In the genomic region with DNA sequence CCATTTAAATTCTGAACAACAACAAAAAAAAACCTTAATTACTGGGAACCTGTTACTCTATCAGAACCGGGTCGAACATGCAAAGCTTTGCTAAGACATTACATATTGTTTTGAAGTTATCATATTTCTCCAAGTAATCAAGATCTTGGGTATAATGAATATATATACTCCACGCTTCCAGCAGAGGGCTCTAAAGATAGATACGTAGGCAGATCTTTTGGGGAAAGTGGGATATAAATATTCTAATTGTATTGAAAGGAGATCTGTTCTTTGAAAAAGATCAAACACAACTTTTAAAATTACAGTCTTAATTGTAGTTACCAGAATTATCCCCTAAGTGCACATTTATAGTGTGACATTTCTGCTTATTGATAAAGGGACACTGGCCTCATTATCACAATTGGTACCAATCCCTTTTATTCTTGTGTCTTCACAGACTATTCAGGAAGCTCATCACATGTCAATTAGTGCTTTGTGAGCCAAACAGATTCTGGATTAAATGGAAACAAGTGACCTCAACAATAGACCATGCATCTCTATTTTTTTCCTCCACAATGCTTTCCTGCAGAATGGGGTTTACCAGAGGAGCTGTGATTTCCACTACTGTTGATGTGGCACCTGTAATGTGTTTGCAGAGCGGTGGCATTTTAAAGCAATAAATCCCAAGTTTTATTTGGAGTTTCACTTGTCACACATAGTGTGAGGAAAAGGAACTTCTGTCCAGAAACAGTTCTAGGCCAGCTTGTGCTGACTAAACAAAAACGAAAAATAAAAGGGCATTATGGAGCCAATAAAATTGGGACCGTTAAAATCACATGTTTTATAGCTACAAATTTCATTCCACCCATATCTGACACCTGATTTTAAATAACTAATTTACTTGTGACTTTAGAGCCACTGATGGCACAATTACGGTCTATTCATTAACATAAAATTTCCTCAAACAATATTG, we compare ENCODE assay signal across 9 cellular contexts.
DNase-seq lines count a peak whose midpoint lies in the region; FAIRE-seq and TF ChIP-seq lines count a peak whose summit lies in the region.
"Had no signal": no experiment of that assay in that cellular context is flagged by ENCODE, and none has a peak within 500 bp of the region (broad histone marks: within the 10 kb centered on the region; RNA-seq: fewer than 3 reads in every experiment).

No MANE protein-coding gene starts in this region.

- no peak overlapping the region for H3K4me3 Mint-ChIP-seq in activated CD4-positive, alpha-beta memory T cell treated with anti-CD3 and anti-CD28 coated beads for 36 hours
- H3K4me3 Mint-ChIP-seq: IgD-negative memory B cell had no signal

- no peak overlapping the region for H3K27ac Mint-ChIP-seq in activated CD4-positive, alpha-beta memory T cell treated with anti-CD3 and anti-CD28 coated beads for 36 hours
- H3K27ac Mint-ChIP-seq: IgD-negative memory B cell had no signal

- H3K4me1 Mint-ChIP-seq in activated CD4-positive, alpha-beta memory T cell treated with anti-CD3 and anti-CD28 coated beads for 36 hours (ENCODE audit: low read depth) = no peaks in the 10 kb centered on the region
- H3K4me1 Mint-ChIP-seq: IgD-negative memory B cell had no signal

- H3K9ac ChIP-seq in kidney (ENCODE audit: low read length in 2 of 2) = no peak overlapping the region

- POLR2A ChIA-PET in activated CD4-positive, alpha-beta memory T cell treated with anti-CD3 and anti-CD28 coated beads for 36 hours (lab: Charles Lee) = no interaction called here
- POLR2A ChIA-PET in HEK293T (lab: Yijun Ruan, JAX) = no interaction called here

- CTCF ChIA-PET in activated CD4-positive, alpha-beta memory T cell treated with anti-CD3 and anti-CD28 coated beads for 36 hours (lab: Charles Lee) = interaction anchor here (0.8 to 1.2 kb wide), 2 partner anchors 13 to 403 kb away, joined by 3 read pairs; no protein-coding TSS in a partner anchor
- CTCF ChIA-PET in HEK293T (lab: Yijun Ruan, JAX) = interaction anchor here (0.9 kb wide), 1 partner anchor 401 kb away, joined by 3 read pairs; no protein-coding TSS in a partner anchor

- H3K4me3 ChIP-seq in WI38 (ENCODE audit: low read depth, low read length) = no peak overlapping the region
- no peak overlapping the region for H3K4me3 ChIP-seq in kidney (ENCODE audit: low read length in 2 of 2)

- H3K27ac ChIP-seq in kidney (ENCODE audit: low read depth in 2 of 2, low read length in 2 of 2) = no peak overlapping the region

- no peaks in the 10 kb centered on the region for H3K4me1 ChIP-seq in kidney (ENCODE audit: control insufficient read depth in 1 of 2, insufficient read depth in 1 of 2, low read depth in 1 of 2, low read length in 2 of 2)

- no peaks in the 10 kb centered on the region for H3K36me3 Mint-ChIP-seq in activated CD4-positive, alpha-beta memory T cell treated with anti-CD3 and anti-CD28 coated beads for 36 hours
- H3K36me3 Mint-ChIP-seq: IgD-negative memory B cell had no signal

- H3K9me3 Mint-ChIP-seq in activated CD4-positive, alpha-beta memory T cell treated with anti-CD3 and anti-CD28 coated beads for 36 hours = no peaks in the 10 kb centered on the region
- H3K9me3 Mint-ChIP-seq: IgD-negative memory B cell had no signal

- H3K27me3 Mint-ChIP-seq in activated CD4-positive, alpha-beta memory T cell treated with anti-CD3 and anti-CD28 coated beads for 36 hours = no peaks in the 10 kb centered on the region

- DNase-seq in Daoy (ENCODE audit: low read depth) (peak; percentile 32), LHCN-M2 (ENCODE audit: low read depth) (peak; percentile 37), kidney (no peak), epidermal melanocyte (ENCODE audit: insufficient read length, low spot score) (no peak), HEK293T (ENCODE audit: extremely low spot score) (no peak)
- no peak for DNase-seq in activated CD4-positive, alpha-beta memory T cell treated with anti-CD3 and anti-CD28 coated beads for 36 hours
- DNase-seq in NK-92 treated with Interleukin-12 subunit alpha and Interleukin-12 subunit beta, amount 100 ng/mL, for 24 hours (lab: John Stamatoyannopoulos, UW) = no peak

- peak; percentile 56 for FAIRE-seq in kidney (lab: Jason Lieb, UNC)

- no peaks in the 10 kb centered on the region for H3K36me3 ChIP-seq in kidney (ENCODE audit: control insufficient read depth in 1 of 2, insufficient read depth in 2 of 2, low read length in 2 of 2)

- TF ChIP-seq CTCF in WI38 (IDR thresholded peaks at IDR 0.05; ENCODE audit: low read depth, low read length) = peak; percentile 37; the same call in 1 of the 2 replicates
- TF ChIP-seq CTCF in kidney (IDR thresholded peaks at IDR 0.05; ENCODE audit: borderline replicate concordance, extremely low read depth, insufficient read depth) = peak; percentile 60

- H3K9me3 ChIP-seq in kidney (ENCODE audit: control insufficient read depth in 1 of 2, low read length in 2 of 2) = no peaks in the 10 kb centered on the region

- intact Hi-C loops in kidney (cut with DNase I) = no loop called here
- intact Hi-C loops in activated CD4-positive, alpha-beta memory T cell treated with anti-CD3 and anti-CD28 coated beads for 36 hours (cut with micrococcal nuclease) = loop anchor here (1.0 kb wide), 1 partner anchor 402 kb away; no protein-coding TSS in a partner anchor

TF ChIP-seq in HEK293T, 16 proteins besides CTCF, POLR2A, EP300 and RAD21:
- TF ChIP-seq FOXA1 (IDR thresholded peaks at IDR 0.05) = no peak
- TF ChIP-seq SUZ12 (IDR thresholded peaks at IDR 0.05) = no peak
- no peak for TF ChIP-seq ZNF384 (IDR thresholded peaks at IDR 0.05)
- no peak for TF ChIP-seq FOXK2 (IDR thresholded peaks at IDR 0.05)
- no peak for TF ChIP-seq NFRKB (IDR thresholded peaks at IDR 0.05)
- TF ChIP-seq CTBP1 (IDR thresholded peaks at IDR 0.05; ENCODE audit: borderline replicate concordance) = no peak
- TF ChIP-seq FOXM1 (IDR thresholded peaks at IDR 0.05; ENCODE audit: borderline replicate concordance) = no peak
- TF ChIP-seq L3MBTL2 (conservative IDR thresholded peaks at IDR 0.05) = no peak
- no peak for TF ChIP-seq ELF4 (IDR thresholded peaks at IDR 0.05)
- no peak for TF ChIP-seq ARNT (IDR thresholded peaks at IDR 0.05)
- no peak for TF ChIP-seq TARDBP (IDR thresholded peaks at IDR 0.05)
- no peak for TF ChIP-seq HDGF (IDR thresholded peaks at IDR 0.05; ENCODE audit: borderline replicate concordance)
- no peak for TF ChIP-seq SP1 (IDR thresholded peaks at IDR 0.05)
- TF ChIP-seq LEF1 (IDR thresholded peaks at IDR 0.05; ENCODE audit: borderline replicate concordance) = no peak
- TF ChIP-seq, protein P1, sequence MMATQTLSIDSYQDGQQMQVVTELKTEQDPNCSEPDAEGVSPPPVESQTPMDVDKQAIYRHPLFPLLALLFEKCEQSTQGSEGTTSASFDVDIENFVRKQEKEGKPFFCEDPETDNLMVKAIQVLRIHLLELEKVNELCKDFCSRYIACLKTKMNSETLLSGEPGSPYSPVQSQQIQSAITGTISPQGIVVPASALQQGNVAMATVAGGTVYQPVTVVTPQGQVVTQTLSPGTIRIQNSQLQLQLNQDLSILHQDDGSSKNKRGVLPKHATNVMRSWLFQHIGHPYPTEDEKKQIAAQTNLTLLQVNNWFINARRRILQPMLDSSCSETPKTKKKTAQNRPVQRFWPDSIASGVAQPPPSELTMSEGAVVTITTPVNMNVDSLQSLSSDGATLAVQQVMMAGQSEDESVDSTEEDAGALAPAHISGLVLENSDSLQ (IDR thresholded peaks at IDR 0.05) = no peak
- TF ChIP-seq BHLHE40 (IDR thresholded peaks at IDR 0.05; ENCODE audit: borderline replicate concordance) = no peak
TF ChIP-seq in HEK293T: peak in this region for 0.

Comparison
In these comparisons a context has a peak if more than half of its experiments do, and no peak if none do; other contexts are left out.
1. DNase-seq: peak in Daoy (single experiment) and LHCN-M2 (single experiment); none in kidney (single experiment), epidermal melanocyte (single experiment), activated CD4-positive, alpha-beta memory T cell treated with anti-CD3 and anti-CD28 coated beads for 36 hours (single experiment), NK-92 treated with Interleukin-12 subunit alpha and Interleukin-12 subunit beta, amount 100 ng/mL, for 24 hours (single experiment) and HEK293T (single experiment).